Comparison of ENCODE assay signal across 8 cellular contexts in genomic region chr1:154326546-154327465, GRCh38. TPM values are rescaled to one million over a fixed set of nuclear protein-coding genes. Genes with fewer than 3 reads are reported as not detected.
DNase-seq lines count a peak whose midpoint lies in the region; ATAC-seq, FAIRE-seq and TF ChIP-seq lines count a peak whose summit lies in the region.

No MANE protein-coding gene starts in this region.

- peak; percentile 63 for DNase-seq in astrocyte of the hippocampus (ENCODE audit: low read depth, low spot score)
- peak; percentile 60 for DNase-seq in keratinocyte (ENCODE audit: low read depth, low spot score)
- peak; percentile 88 for DNase-seq in thoracic aorta (ENCODE audit: low spot score)
- no peak for DNase-seq in T-helper 9 cell
- DNase-seq in NCI-H2227 (lab: John Stamatoyannopoulos, UW; ENCODE audit: unreplicated experiment) = no peak
- no peak for DNase-seq in GM13977 (ENCODE audit: low spot score)

- H4K20me1 ChIP-seq in BLaER1 = peaks cover 30% of the 10 kb centered on the region
- H4K20me1 ChIP-seq in KMS-11 (ENCODE audit: insufficient read depth) = no peaks in the 10 kb centered on the region
- no peaks in the 10 kb centered on the region for H4K20me1 ChIP-seq in keratinocyte (ENCODE audit: control insufficient read depth, extremely low read depth, insufficient read depth, low read length)

- FAIRE-seq in keratinocyte (lab: Jason Lieb, UNC) = peak; percentile 5

- H3K9ac ChIP-seq in BLaER1 (peak overlapping the region; percentile 97), KMS-11 (peak overlapping the region; percentile 70), keratinocyte (ENCODE audit: control insufficient read depth, extremely low read depth, insufficient read depth, low read length) (peak overlapping the region; percentile 64)

- H3K27me3 ChIP-seq in BLaER1 = no peaks in the 10 kb centered on the region
- H3K27me3 ChIP-seq in KMS-11 (ENCODE audit: insufficient read depth, low read depth) = peaks cover 11% of the 10 kb centered on the region
- no peaks in the 10 kb centered on the region for H3K27me3 ChIP-seq in keratinocyte (ENCODE audit: control insufficient read depth, extremely low read depth, insufficient read depth, low read length)
- H3K27me3 ChIP-seq in thoracic aorta (replicated peaks; ENCODE audit: insufficient read depth) = no peaks in the 10 kb centered on the region

- in situ Hi-C loops in GM13977 (cut with MboI; ENCODE audit: low pct_unique_long_range_greater_than_20kb, low sequenced_read_pairs, unreplicated experiment) = no loop called here

- TF ChIP-seq CTCF in KMS-11 (conservative IDR thresholded peaks at IDR 0.05; ENCODE audit: low read depth, low read length) (peak; percentile 59), keratinocyte (optimal IDR thresholded peaks at IDR 0.05 in 1 of 3, IDR thresholded peaks at IDR 0.05 in 1 of 3, conservative IDR thresholded peaks at IDR 0.05 in 1 of 3; ENCODE audit: extremely low read depth in 1 of 3, insufficient read depth in 2 of 3, low read length in 3 of 3) (no peak), thoracic aorta (IDR thresholded peaks at IDR 0.05) (peak; percentile 31), GM13977 (IDR thresholded peaks at IDR 0.05; ENCODE audit: extremely low read depth, insufficient read depth, missing control alignments) (no peak)

- H3K4me3 ChIP-seq in BLaER1 (peak overlapping the region; percentile 87), KMS-11 (IDR thresholded peaks at IDR 0.05; ENCODE audit: insufficient read depth, low read depth, low read length) (peak overlapping the region; percentile 96), keratinocyte (ENCODE audit: control insufficient read depth in 2 of 3, extremely low read depth in 1 of 3, insufficient read depth in 2 of 3, low read depth in 1 of 3, low read length in 3 of 3) (peak overlapping the region; percentile 55 to 68 (median 66)), thoracic aorta (peak overlapping the region; percentile 93)

- H3K36me3 ChIP-seq in BLaER1 = peaks cover 26% of the 10 kb centered on the region
- H3K36me3 ChIP-seq in KMS-11 (ENCODE audit: insufficient read depth) = peaks cover 4% of the 10 kb centered on the region; the same call in 1 of the 2 replicates
- H3K36me3 ChIP-seq in keratinocyte (ENCODE audit: control insufficient read depth in 2 of 2, extremely low read depth in 1 of 2, insufficient read depth in 2 of 2, low read length in 2 of 2) = peaks cover 0 to 1% of the 10 kb centered on the region in 2 experiments
- H3K36me3 ChIP-seq in thoracic aorta = peaks cover 19% of the 10 kb centered on the region

- H3K9me3 ChIP-seq in BLaER1 = no peaks in the 10 kb centered on the region
- H3K9me3 ChIP-seq in keratinocyte (ENCODE audit: control insufficient read depth, low read depth, low read length) = no peaks in the 10 kb centered on the region
- no peaks in the 10 kb centered on the region for H3K9me3 ChIP-seq in thoracic aorta

- H3K4me1 ChIP-seq in BLaER1 (peaks cover 50% of the 10 kb centered on the region), KMS-11 (ENCODE audit: low read depth, poor library complexity, severe bottlenecking) (peaks cover 44% of the 10 kb centered on the region), keratinocyte (ENCODE audit: control insufficient read depth, extremely low read depth, insufficient read depth, low read length) (peaks cover 23% of the 10 kb centered on the region), thoracic aorta (ENCODE audit: control insufficient read depth in 1 of 2, low read depth in 2 of 2) (peaks cover 24 to 30% of the 10 kb centered on the region in 2 donors)

- ATAC-seq in thoracic aorta (ENCODE audit: insufficient number of reproducible peaks, low FRiP score, low read depth) = peak; percentile 33

- H3K4me2 ChIP-seq in BLaER1 (peak overlapping the region; percentile 98), KMS-11 (peak overlapping the region; percentile 95), keratinocyte (ENCODE audit: control insufficient read depth, extremely low read depth, insufficient read depth, low read depth, low read length) (peak overlapping the region; percentile 86)

- peaks cover 14% of the 10 kb centered on the region; the same call in 1 of the 2 replicates for H3K79me2 ChIP-seq in KMS-11 (ENCODE audit: insufficient read depth, low read depth)
- no peaks in the 10 kb centered on the region for H3K79me2 ChIP-seq in keratinocyte (ENCODE audit: control insufficient read depth, insufficient read depth, low read length)

- H3K9me1 ChIP-seq in keratinocyte (ENCODE audit: control insufficient read depth, extremely low read depth, insufficient read depth, low read length) = no peaks in the 10 kb centered on the region

- H3K27ac ChIP-seq in BLaER1 (peak overlapping the region; percentile 98), KMS-11 (peak overlapping the region; percentile 59), keratinocyte (ENCODE audit: control insufficient read depth, insufficient read depth, low read length) (peak overlapping the region; percentile 38), thoracic aorta (peak overlapping the region; percentile 99 to 100)

- peak overlapping the region; percentile 86 for H2AFZ ChIP-seq in KMS-11 (ENCODE audit: low read depth)
- no peak overlapping the region for H2AFZ ChIP-seq in keratinocyte (ENCODE audit: control insufficient read depth, low read length)

- dilution Hi-C loops in keratinocyte (cut with MboI; ENCODE audit: extremely low pct_ligation_motif_present, low sequenced_read_pairs) = no loop called here

RNA-seq across cellular contexts. Expression of gene ATP8B2, which starts 1.5 kb away (rescaled TPM):
- polyA plus RNA-seq in keratinocyte = 9.5 to 16.2 TPM (median 12.5 TPM) in 3 replicates
- 2.2 TPM for polyA plus RNA-seq in keratinocyte (2011; ENCODE audit: low read depth)
- polyA plus RNA-seq in keratinocyte (2011; cell fraction: cytosol; rRNA removed) = 8.5 and 14.9 TPM in 2 replicates
- polyA plus RNA-seq in keratinocyte (2011; cell fraction: nucleus; rRNA removed) = 23.2 and 30.9 TPM in 2 replicates
- polyA plus RNA-seq in keratinocyte (2012; ENCODE audit: low replicate concordance) = 3.4 and 11.0 TPM in 2 replicates
- polyA minus RNA-seq in keratinocyte = 15.2 to 28.1 TPM (median 19.4 TPM) in 3 replicates
- polyA minus RNA-seq in keratinocyte (2011; cell fraction: cytosol; rRNA and poly(A)+ RNA removed) = 9.6 TPM
- 18.2 and 20.5 TPM in 2 replicates for polyA minus RNA-seq in keratinocyte (2011; cell fraction: nucleus; rRNA and poly(A)+ RNA removed)
- 100 to 1,000 TPM; 190 to 291 TPM for total RNA-seq in thoracic aorta

RNA-seq across cellular contexts. Expression of gene AQP10, which starts 5.9 kb away (rescaled TPM):
- polyA plus RNA-seq in keratinocyte = 0.85 to 1.8 TPM (median 1.2 TPM) in 3 replicates
- not detected for polyA plus RNA-seq in keratinocyte (2011; ENCODE audit: low read depth)
- polyA plus RNA-seq in keratinocyte (2011; cell fraction: cytosol; rRNA removed) = 0.50 and 0.97 TPM in 2 replicates
- 0.92 and 1.2 TPM in 2 replicates for polyA plus RNA-seq in keratinocyte (2011; cell fraction: nucleus; rRNA removed)
- 0.37 and 0.71 TPM in 2 replicates for polyA plus RNA-seq in keratinocyte (2012; ENCODE audit: low replicate concordance)
- 0.39 to 1.3 TPM (median 1.2 TPM) in 3 replicates for polyA minus RNA-seq in keratinocyte
- polyA minus RNA-seq in keratinocyte (2011; cell fraction: cytosol; rRNA and poly(A)+ RNA removed) = not detected
- 0.74 and 0.93 TPM in 2 replicates for polyA minus RNA-seq in keratinocyte (2011; cell fraction: nucleus; rRNA and poly(A)+ RNA removed)
- total RNA-seq in thoracic aorta = not detected

RNA-seq across cellular contexts. Expression of gene HAX1, which starts 54.4 kb away (rescaled TPM):
- polyA plus RNA-seq in keratinocyte = 90.8 to 126 TPM (median 110 TPM) in 3 replicates
- polyA plus RNA-seq in keratinocyte (2011; ENCODE audit: low read depth) = 53.3 TPM
- 92.3 and 97.5 TPM in 2 replicates for polyA plus RNA-seq in keratinocyte (2011; cell fraction: cytosol; rRNA removed)
- polyA plus RNA-seq in keratinocyte (2011; cell fraction: nucleus; rRNA removed) = 68.6 and 69.0 TPM in 2 replicates
- polyA plus RNA-seq in keratinocyte (2012; ENCODE audit: low replicate concordance) = 87.2 and 113 TPM in 2 replicates
- polyA minus RNA-seq in keratinocyte = 74.5 to 90.2 TPM (median 82.7 TPM) in 3 replicates
- 34.9 TPM for polyA minus RNA-seq in keratinocyte (2011; cell fraction: cytosol; rRNA and poly(A)+ RNA removed)
- polyA minus RNA-seq in keratinocyte (2011; cell fraction: nucleus; rRNA and poly(A)+ RNA removed) = 12.8 and 15.8 TPM in 2 replicates
- 10 to 100 TPM; 82.4 to 91.4 TPM for total RNA-seq in thoracic aorta

Comparison
In these comparisons a context has a peak if more than half of its experiments do, and no peak if none do; other contexts are left out.
1. H3K27ac ChIP-seq: peak in every context shown above with its lines; median percentile 100 in thoracic aorta; 98 in BLaER1; 59 in KMS-11; 38 in keratinocyte.
2. CTCF ChIP-seq: peak in KMS-11 (single experiment) and thoracic aorta (single experiment); none in keratinocyte (0 of 3) and GM13977 (single experiment).
3. DNase-seq: peak in astrocyte of the hippocampus (single experiment), keratinocyte (single experiment) and thoracic aorta (single experiment); none in T-helper 9 cell (single experiment), NCI-H2227 (single experiment) and GM13977 (single experiment).
4. Peak in every context shown above with its lines, with median percentiles within 50 percentile points of each other: H3K4me2 ChIP-seq, H3K4me3 ChIP-seq and H3K9ac ChIP-seq.